Comparison of ENCODE assay signal across 10 cellular contexts in the genomic region with DNA sequence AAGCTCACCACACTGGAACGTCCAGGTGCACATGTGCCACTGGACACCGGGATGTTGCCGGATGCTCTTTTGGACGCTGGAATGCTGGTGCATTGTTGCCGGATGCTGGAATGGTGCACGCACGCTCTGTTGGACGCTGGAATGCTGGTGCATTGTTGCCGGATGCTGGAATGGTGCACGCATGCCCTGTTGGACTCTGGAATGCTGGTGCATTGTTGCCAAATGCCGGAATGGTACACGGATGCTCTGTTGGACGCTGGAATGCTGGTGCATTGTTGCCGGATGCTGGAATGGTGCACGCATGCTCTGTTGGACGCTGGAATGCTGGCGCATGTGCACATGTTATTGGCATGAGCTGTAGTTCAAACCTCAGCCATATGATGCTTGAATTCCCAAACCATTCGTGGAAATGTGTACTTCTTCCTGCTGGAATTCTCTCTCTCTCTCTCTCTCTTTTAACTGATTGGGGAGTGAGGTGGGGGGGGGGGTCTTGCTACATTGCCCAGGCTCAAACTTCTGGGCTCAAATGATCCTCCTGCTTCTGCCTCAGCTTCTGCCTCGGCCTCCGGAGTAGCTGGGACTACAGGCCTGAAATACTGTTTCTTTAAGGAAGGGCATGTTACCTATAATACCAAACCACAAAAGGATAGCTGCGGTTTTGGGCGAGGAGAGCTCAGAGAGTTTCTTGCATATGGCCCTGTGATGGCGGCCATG. TPM values are rescaled to one million over a fixed set of nuclear protein-coding genes. Genes with fewer than 3 reads are reported as not detected.
DNase-seq lines count a peak whose midpoint lies in the region; TF ChIP-seq lines count a peak whose summit lies in the region.
"Had no signal": no experiment of that assay in that cellular context is flagged by ENCODE, and none has a peak within 500 bp of the region (broad histone marks: within the 10 kb centered on the region; RNA-seq: fewer than 3 reads in every experiment).

No MANE protein-coding gene starts in this region.

- H3K9me3 Mint-ChIP-seq in activated CD4-positive, alpha-beta T cell treated with anti-CD3 and anti-CD28 coated beads, Interleukin-2, amount 10 ng/mL, durations not matched to agents 7 days and 5 days = no peaks in the 10 kb centered on the region
- no peaks in the 10 kb centered on the region for H3K9me3 Mint-ChIP-seq in activated T-helper 2 cell treated with anti-CD3 and anti-CD28 coated beads, Interferon-gamma antibody, Interleukin-2, Interleukin-4, amounts not matched to agents 10 μg/mL and 5 μg/mL and 100 μg/mL, durations not matched to agents 14 hours and 24 hours and 36 hours

- no peak for TF ChIP-seq RAD21 in liver (IDR thresholded peaks at IDR 0.05)

- TF ChIP-seq CTCF in liver (IDR thresholded peaks at IDR 0.05; ENCODE audit: low read depth, low read length, missing input control) = no peak

- H3K9ac ChIP-seq in liver (ENCODE audit: low read depth in 1 of 2, low read length in 2 of 2) (no peak overlapping the region), stomach smooth muscle (ENCODE audit: low read length in 2 of 2) (no peak overlapping the region)

- peak overlapping the region; percentile 56 for H3K4me3 Mint-ChIP-seq in activated CD4-positive, alpha-beta T cell treated with anti-CD3 and anti-CD28 coated beads, Interleukin-2, amount 10 ng/mL, durations not matched to agents 7 days and 5 days
- peak overlapping the region; percentile 41 for H3K4me3 Mint-ChIP-seq in activated T-helper 2 cell treated with anti-CD3 and anti-CD28 coated beads, Interferon-gamma antibody, Interleukin-2, Interleukin-4, amounts not matched to agents 10 μg/mL and 5 μg/mL and 100 μg/mL, durations not matched to agents 14 hours and 24 hours and 36 hours (ENCODE audit: low read depth)

- H3K27ac Mint-ChIP-seq in activated CD4-positive, alpha-beta T cell treated with anti-CD3 and anti-CD28 coated beads, Interleukin-2, amount 10 ng/mL, durations not matched to agents 7 days and 5 days = no peak overlapping the region
- no peak overlapping the region for H3K27ac Mint-ChIP-seq in activated T-helper 2 cell treated with anti-CD3 and anti-CD28 coated beads, Interferon-gamma antibody, Interleukin-2, Interleukin-4, amounts not matched to agents 10 μg/mL and 5 μg/mL and 100 μg/mL, durations not matched to agents 14 hours and 24 hours and 36 hours

- intact Hi-C loops in activated T-helper 2 cell treated with anti-CD3 and anti-CD28 coated beads, Interferon-gamma antibody, Interleukin-2, Interleukin-4, amounts not matched to agents 10 μg/mL and 5 μg/mL and 100 μg/mL, durations not matched to agents 14 hours and 24 hours and 36 hours (cut with micrococcal nuclease) = no loop called here

- DNase-seq in activated CD4-positive, alpha-beta T cell treated with anti-CD3 and anti-CD28 coated beads, Interleukin-2, amount 10 ng/mL, durations not matched to agents 7 days and 5 days = no peak
- no peak for DNase-seq in activated CD4-positive, alpha-beta T cell treated with anti-CD3 and anti-CD28 coated beads for 4 hours
- DNase-seq in activated T-helper 2 cell treated with anti-CD3 and anti-CD28 coated beads, Interferon-gamma antibody, Interleukin-2, Interleukin-4, amounts not matched to agents 10 μg/mL and 5 μg/mL and 100 μg/mL, durations not matched to agents 14 hours and 24 hours and 36 hours (ENCODE audit: low spot score) = no peak
- DNase-seq in NCI-H345 treated with DMSO at 0.1 percent for 48 hours (lab: John Stamatoyannopoulos, UW; ENCODE audit: unreplicated experiment) (no peak), middle frontal gyrus (ENCODE audit: extremely low spot score, low spot score) (no peak), putamen (ENCODE audit: low spot score) (no peak)
- DNase-seq: erythroblast, NCI-H446 treated with DMSO at 0.1 percent for 48 hours had no signal

- WGBS in liver = 86% methylated on average over 23 of the region's 23 CpGs

- POLR2A ChIA-PET in activated CD4-positive, alpha-beta T cell treated with anti-CD3 and anti-CD28 coated beads, Interleukin-2, amount 10 ng/mL, durations not matched to agents 7 days and 5 days (lab: Charles Lee) = no interaction called here

- H3K27me3 ChIP-seq in liver (ENCODE audit: control insufficient read depth in 4 of 4, insufficient read depth in 4 of 4, low read length in 3 of 4) = no peaks in the 10 kb centered on the region
- H3K27me3 ChIP-seq in stomach smooth muscle (ENCODE audit: control insufficient read depth in 1 of 2, insufficient read depth in 2 of 2, low read length in 2 of 2) = peaks cover 39 to 42% of the 10 kb centered on the region in 2 donors

- H3K4me1 ChIP-seq in liver (ENCODE audit: control insufficient read depth in 4 of 4, insufficient read depth in 4 of 4, low read length in 3 of 4) = peaks cover 0 to 14% (median 6%) of the 10 kb centered on the region in 4 donors
- peaks cover 16% of the 10 kb centered on the region for H3K4me1 ChIP-seq in stomach smooth muscle (ENCODE audit: control insufficient read depth, insufficient read depth, low read length)

- peaks cover 15% of the 10 kb centered on the region for H3K4me1 Mint-ChIP-seq in activated CD4-positive, alpha-beta T cell treated with anti-CD3 and anti-CD28 coated beads, Interleukin-2, amount 10 ng/mL, durations not matched to agents 7 days and 5 days
- H3K4me1 Mint-ChIP-seq in activated T-helper 2 cell treated with anti-CD3 and anti-CD28 coated beads, Interferon-gamma antibody, Interleukin-2, Interleukin-4, amounts not matched to agents 10 μg/mL and 5 μg/mL and 100 μg/mL, durations not matched to agents 14 hours and 24 hours and 36 hours (ENCODE audit: low read depth) = peaks cover 7% of the 10 kb centered on the region

- H3K9me3 ChIP-seq in liver (ENCODE audit: control insufficient read depth in 4 of 4, low read length in 3 of 4) (no peaks in the 10 kb centered on the region), stomach smooth muscle (ENCODE audit: control insufficient read depth in 2 of 2, low read length in 2 of 2) (no peaks in the 10 kb centered on the region)

- H3K36me3 Mint-ChIP-seq in activated CD4-positive, alpha-beta T cell treated with anti-CD3 and anti-CD28 coated beads, Interleukin-2, amount 10 ng/mL, durations not matched to agents 7 days and 5 days (ENCODE audit: low read depth) = peaks cover 2% of the 10 kb centered on the region
- H3K36me3 Mint-ChIP-seq in activated T-helper 2 cell treated with anti-CD3 and anti-CD28 coated beads, Interferon-gamma antibody, Interleukin-2, Interleukin-4, amounts not matched to agents 10 μg/mL and 5 μg/mL and 100 μg/mL, durations not matched to agents 14 hours and 24 hours and 36 hours (ENCODE audit: low read depth) = no peaks in the 10 kb centered on the region

- H3K4me3 ChIP-seq in liver (ENCODE audit: low read depth in 1 of 3, low read length in 3 of 3) (peak overlapping the region; percentile 49 to 80 (median 72)), stomach smooth muscle (ENCODE audit: low read length in 2 of 2) (peak overlapping the region; percentile 26 to 67)

- peaks cover 22% of the 10 kb centered on the region for H3K27me3 Mint-ChIP-seq in activated CD4-positive, alpha-beta T cell treated with anti-CD3 and anti-CD28 coated beads, Interleukin-2, amount 10 ng/mL, durations not matched to agents 7 days and 5 days
- peaks cover 38% of the 10 kb centered on the region for H3K27me3 Mint-ChIP-seq in activated T-helper 2 cell treated with anti-CD3 and anti-CD28 coated beads, Interferon-gamma antibody, Interleukin-2, Interleukin-4, amounts not matched to agents 10 μg/mL and 5 μg/mL and 100 μg/mL, durations not matched to agents 14 hours and 24 hours and 36 hours (ENCODE audit: low read depth)

- no peaks in the 10 kb centered on the region for H3K36me3 ChIP-seq in liver (ENCODE audit: control insufficient read depth in 4 of 4, insufficient read depth in 3 of 4, low read depth in 1 of 4, low read length in 3 of 4)
- H3K36me3 ChIP-seq in stomach smooth muscle (ENCODE audit: control insufficient read depth in 2 of 2, insufficient read depth in 2 of 2, low read length in 2 of 2) = no peaks in the 10 kb centered on the region

- H3K27ac ChIP-seq in liver (ENCODE audit: low read depth in 1 of 2, low read length in 2 of 2) (peak overlapping the region; percentile 80 to 84), stomach smooth muscle (ENCODE audit: low read length) (no peak overlapping the region)

- CTCF ChIA-PET in activated CD4-positive, alpha-beta T cell treated with anti-CD3 and anti-CD28 coated beads, Interleukin-2, amount 10 ng/mL, durations not matched to agents 7 days and 5 days (lab: Charles Lee) = interaction anchor here (0.6 kb wide), 1 partner anchor 17 kb away, joined by 4 read pairs; no protein-coding TSS in a partner anchor

TF ChIP-seq in liver, 16 proteins besides CTCF, POLR2A, EP300 and RAD21 (continues in another document):
- TF ChIP-seq GABPA (IDR thresholded peaks at IDR 0.05 in 1 of 2, conservative IDR thresholded peaks at IDR 0.05 in 1 of 2) (no peak), FOXA2 (IDR thresholded peaks at IDR 0.05) (no peak), RXRA (IDR thresholded peaks at IDR 0.05) (no peak), TAF1 (conservative IDR thresholded peaks at IDR 0.05) (no peak), FOXA1 (IDR thresholded peaks at IDR 0.05) (no peak), YY1 (IDR thresholded peaks at IDR 0.05) (no peak), SP1 (IDR thresholded peaks at IDR 0.05) (no peak), EGR1 (IDR thresholded peaks at IDR 0.05; ENCODE audit: low read depth in 2 of 2) (no peak), NR2F2 (IDR thresholded peaks at IDR 0.05) (no peak), HNF4A (conservative IDR thresholded peaks at IDR 0.05) (no peak)
- TF ChIP-seq, protein P1, sequence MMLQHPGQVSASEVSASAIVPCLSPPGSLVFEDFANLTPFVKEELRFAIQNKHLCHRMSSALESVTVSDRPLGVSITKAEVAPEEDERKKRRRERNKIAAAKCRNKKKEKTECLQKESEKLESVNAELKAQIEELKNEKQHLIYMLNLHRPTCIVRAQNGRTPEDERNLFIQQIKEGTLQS (IDR thresholded peaks at IDR 0.05) = no peak

RNA-seq across cellular contexts. Expression of gene MCF2L, which starts 1.2 kb away (rescaled TPM):
- 1 to 10 TPM; 1.2 to 1.4 TPM for total RNA-seq in activated CD4-positive, alpha-beta T cell treated with anti-CD3 and anti-CD28 coated beads, Interleukin-2, amount 10 ng/mL, durations not matched to agents 7 days and 5 days
- 0.23 TPM in 1 of 2 replicates, not detected in the other for total RNA-seq in activated T-helper 2 cell treated with anti-CD3 and anti-CD28 coated beads, Interferon-gamma antibody, Interleukin-2, Interleukin-4, amounts not matched to agents 10 μg/mL and 5 μg/mL and 100 μg/mL, durations not matched to agents 14 hours and 24 hours and 36 hours
- 10 to 100 TPM in 1 of 2 donors, 1 to 10 TPM in 1; 9.1 to 12.8 TPM for total RNA-seq in liver
- polyA plus RNA-seq in liver = 1 to 10 TPM; 2.9 to 5.1 TPM
